8 cellular contexts compared by ENCODE assay signal in genomic region chr11:108008656-108009496, GRCh38. TPM values are rescaled to one million over a fixed set of nuclear protein-coding genes. Genes with fewer than 3 reads are reported as not detected.
DNase-seq lines count a peak whose midpoint lies in the region; ATAC-seq and TF ChIP-seq lines count a peak whose summit lies in the region.

CUL5 (plus strand) TSS chr11:108008898; CDS start chr11:108009349, 451 bp downstream.

- CTCF ChIA-PET in WTC11 (lab: Charles Lee) = interaction anchor here (0.5 to 2.3 kb wide), 36 partner anchors 9 to 656 kb away, joined by 3 to 37 read pairs (median 4); partner anchors contain the start of genes ACAT1, ATM and DDX10

- peak within 1 kb of the TSS; percentile 99 for H3K4me3 Mint-ChIP-seq in WTC11

- H3K9me3 Mint-ChIP-seq in WTC11 = no peaks in the 10 kb centered on the region

- peaks cover 13% of the 10 kb centered on the region for H3K4me1 Mint-ChIP-seq in WTC11

- DNase-seq in AG09309 (ENCODE audit: low read depth) = peak; percentile 67
- DNase-seq in NCI-H2196 treated with DMSO at 0.1 percent for 48 hours (lab: John Stamatoyannopoulos, UW; ENCODE audit: unreplicated experiment) = peak; percentile 75
- DNase-seq in WTC11 (ENCODE audit: low spot score) = peak; percentile 92
- DNase-seq in cardiac fibroblast (ENCODE audit: low read depth in 2 of 2) = peak; percentile 94 to 96
- peak; percentile 93 for DNase-seq in inferior parietal cortex (ENCODE audit: extremely low spot score)
- DNase-seq in stimulated activated CD4-positive, alpha-beta T cell treated with anti-CD3 and anti-CD28 coated beads, Interleukin-12 subunit alpha, Interleukin-12 subunit beta, amount 100 ng/mL, for 24 hours (ENCODE audit: low read depth in 2 of 2) = peak; percentile 80 to 89

- TF ChIP-seq CTCF in AG09309 (IDR thresholded peaks at IDR 0.05; ENCODE audit: control insufficient read depth, insufficient read depth, low read depth, low read length, missing control alignments) = peak; percentile 81
- peak; percentile 88 for TF ChIP-seq CTCF in WTC11 (IDR thresholded peaks at IDR 0.05)
- peak; percentile 82 for TF ChIP-seq CTCF in cardiac fibroblast (IDR thresholded peaks at IDR 0.05; ENCODE audit: low read depth, low read length)

- peak within 1 kb of the TSS; percentile 98 for H3K27ac Mint-ChIP-seq in WTC11

- peak; percentile 79 for ATAC-seq in GM18873 (IDR thresholded peaks at IDR 0.05; ENCODE audit: low FRiP score, unreplicated experiment)
- peak; percentile 90 for ATAC-seq in HG03139 (IDR thresholded peaks at IDR 0.05; ENCODE audit: unreplicated experiment)
- ATAC-seq in WTC11 = peak; percentile 92

- H3K27me3 Mint-ChIP-seq in WTC11 (ENCODE audit: low read depth) = no peaks in the 10 kb centered on the region

- peak within 1 kb of the TSS; percentile 91 for H3K4me3 ChIP-seq in AG09309 (ENCODE audit: control insufficient read depth, low read depth, low read length)
- peak within 1 kb of the TSS; percentile 96 to 97 for H3K4me3 ChIP-seq in cardiac fibroblast (replicated peaks in 1 of 2; ENCODE audit: low read depth in 2 of 2, low read length in 2 of 2)

- POLR2A ChIA-PET in WTC11 (lab: Charles Lee) = interaction anchor here (0.5 to 1.1 kb wide), 5 partner anchors 17 to 656 kb away, joined by 3 to 7 read pairs (median 3); partner anchors contain the start of gene DDX10

- no peaks in the 10 kb centered on the region for H3K36me3 Mint-ChIP-seq in WTC11

TF ChIP-seq in WTC11, 78 proteins besides CTCF, POLR2A, EP300 and RAD21 (continues in another document):
- TF ChIP-seq, protein P1, sequence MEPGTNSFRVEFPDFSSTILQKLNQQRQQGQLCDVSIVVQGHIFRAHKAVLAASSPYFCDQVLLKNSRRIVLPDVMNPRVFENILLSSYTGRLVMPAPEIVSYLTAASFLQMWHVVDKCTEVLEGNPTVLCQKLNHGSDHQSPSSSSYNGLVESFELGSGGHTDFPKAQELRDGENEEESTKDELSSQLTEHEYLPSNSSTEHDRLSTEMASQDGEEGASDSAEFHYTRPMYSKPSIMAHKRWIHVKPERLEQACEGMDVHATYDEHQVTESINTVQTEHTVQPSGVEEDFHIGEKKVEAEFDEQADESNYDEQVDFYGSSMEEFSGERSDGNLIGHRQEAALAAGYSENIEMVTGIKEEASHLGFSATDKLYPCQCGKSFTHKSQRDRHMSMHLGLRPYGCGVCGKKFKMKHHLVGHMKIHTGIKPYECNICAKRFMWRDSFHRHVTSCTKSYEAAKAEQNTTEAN (CRISPR knock-in tag; IDR thresholded peaks at IDR 0.05) = peak; percentile 46
- 0 out of 2 replicates have a peak, but pooled peaks have one; percentile 55 for TF ChIP-seq ZNF232 (CRISPR knock-in tag; IDR thresholded peaks at IDR 0.05)
- peak; percentile 56; the same call in 1 of the 2 replicates for TF ChIP-seq ZNF281 (CRISPR knock-in tag; IDR thresholded peaks at IDR 0.05)
- TF ChIP-seq JUN (CRISPR knock-in tag; IDR thresholded peaks at IDR 0.05) = peak; percentile 88
- peak; percentile 99 for TF ChIP-seq USF1 (CRISPR knock-in tag; IDR thresholded peaks at IDR 0.05)
- TF ChIP-seq, protein P2, sequence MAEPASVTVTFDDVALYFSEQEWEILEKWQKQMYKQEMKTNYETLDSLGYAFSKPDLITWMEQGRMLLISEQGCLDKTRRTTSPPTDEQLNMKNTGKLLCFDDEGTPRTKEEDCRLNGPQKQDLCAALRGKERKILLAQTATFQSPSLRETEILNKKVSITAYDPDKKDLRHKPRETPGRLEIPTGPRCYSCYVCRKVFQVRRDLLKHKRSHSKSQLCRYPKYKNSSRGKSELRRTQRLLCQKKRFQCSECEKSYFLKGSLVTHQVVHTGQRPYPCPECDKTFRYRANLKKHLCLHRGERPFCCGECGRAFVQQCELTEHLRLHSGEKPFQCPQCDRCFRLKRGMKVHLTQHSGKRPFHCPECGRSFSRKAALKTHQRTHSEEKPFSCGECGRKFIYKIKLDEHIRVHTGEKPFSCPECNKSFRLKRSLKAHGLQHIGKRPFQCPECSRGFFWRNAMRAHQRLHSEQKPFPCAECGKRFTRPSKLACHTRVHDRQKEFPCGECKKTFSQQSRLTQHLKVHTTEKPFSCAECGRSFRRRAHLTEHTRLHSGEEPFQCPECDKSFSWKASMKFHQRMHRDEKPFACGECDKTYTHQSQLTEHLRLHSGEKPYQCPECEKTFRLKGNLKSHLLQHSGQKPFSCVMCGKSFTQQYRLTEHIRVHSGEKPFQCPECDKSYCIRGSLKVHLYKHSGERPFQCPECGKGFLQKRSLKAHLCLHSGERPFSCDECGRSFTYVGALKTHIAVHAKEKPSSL (CRISPR knock-in tag; conservative IDR thresholded peaks at IDR 0.05) = no peak
- 0 out of 2 replicates have a peak, but pooled peaks have one; percentile 49 for TF ChIP-seq GTF2I (CRISPR knock-in tag; conservative IDR thresholded peaks at IDR 0.05)
- no peak for TF ChIP-seq ZNF138 (CRISPR knock-in tag; conservative IDR thresholded peaks at IDR 0.05)
- TF ChIP-seq ETV6 (CRISPR knock-in tag; IDR thresholded peaks at IDR 0.05) = peak; percentile 83; the same call in 1 of the 2 replicates
- TF ChIP-seq PRDM15 (CRISPR knock-in tag; IDR thresholded peaks at IDR 0.05) = 0 out of 2 replicates have a peak, but pooled peaks have one; percentile 32
- no peak for TF ChIP-seq OVOL2 (CRISPR knock-in tag; IDR thresholded peaks at IDR 0.05; ENCODE audit: borderline replicate concordance)
- TF ChIP-seq GABPB1 (CRISPR knock-in tag; IDR thresholded peaks at IDR 0.05) = peak; percentile 33; the same call in 1 of the 2 replicates
- 0 out of 2 replicates have a peak, but pooled peaks have one; percentile 28 for TF ChIP-seq RELA (CRISPR knock-in tag; IDR thresholded peaks at IDR 0.05; ENCODE audit: borderline replicate concordance)
- TF ChIP-seq SMAD3 (CRISPR knock-in tag; IDR thresholded peaks at IDR 0.05; ENCODE audit: borderline replicate concordance) = no peak; the same call in 1 of the 2 replicates
- no peak; the same call in 1 of the 2 replicates for TF ChIP-seq IRF1 (CRISPR knock-in tag; IDR thresholded peaks at IDR 0.05)
- no peak for TF ChIP-seq MXD4 (CRISPR knock-in tag; IDR thresholded peaks at IDR 0.05; ENCODE audit: borderline replicate concordance)

RNA-seq across cellular contexts. Expression of gene CUL5, which starts in this region (rescaled TPM):
- total RNA-seq in WTC11 (2021) = 30.0 to 31.4 TPM (median 30.4 TPM) in 3 replicates

Comparison
In these comparisons a context has a peak if more than half of its experiments do, and no peak if none do; other contexts are left out.
1. Peak in every context shown above with its lines: DNase-seq, ATAC-seq and H3K4me3 ChIP-seq.